ENCODE assay signal across 17 cellular contexts in genomic region chr2:191251014-191251413, GRCh38.
"Had no signal": no experiment of that assay in that cellular context is flagged by ENCODE, and none has a peak within 500 bp of the region (broad histone marks: within the 10 kb centered on the region; RNA-seq: fewer than 3 reads in every experiment).

No MANE protein-coding gene starts in this region.

- ATAC-seq: activated CD8-positive, alpha-beta memory T cell treated with anti-CD3 and anti-CD28 coated beads, Interleukin-2, amount 10 ng/mL, durations not matched to agents 7 days and 5 days; left ventricle myocardium superior; pancreas had no signal

- H3K4me3 ChIP-seq: adrenal gland, pancreas, sigmoid colon had no signal

- H3K9me3 ChIP-seq: adrenal gland, pancreas, sigmoid colon had no signal

- H3K9me3 Mint-ChIP-seq: activated naive CD4-positive, alpha-beta T cell treated with anti-CD3 and anti-CD28 coated beads, Interleukin-2, amount 50 U/mL, for 24 hours had no signal

- H3K4me3 Mint-ChIP-seq: activated CD8-positive, alpha-beta memory T cell treated with anti-CD3 and anti-CD28 coated beads, Interleukin-2, amount 10 ng/mL, durations not matched to agents 7 days and 5 days; activated naive CD4-positive, alpha-beta T cell treated with anti-CD3 and anti-CD28 coated beads, Interleukin-2, amount 50 U/mL, for 24 hours had no signal

- DNase-seq: activated CD4-positive, alpha-beta T cell treated with anti-CD3 and anti-CD28 coated beads for 1 hour; activated CD4-positive, alpha-beta T cell treated with anti-CD3 and anti-CD28 coated beads, Interleukin-2, amount 50 U/mL, for 48 hours; activated CD8-positive, alpha-beta memory T cell treated with anti-CD3 and anti-CD28 coated beads, Interleukin-2, amount 10 ng/mL, durations not matched to agents 7 days and 5 days; activated effector memory CD4-positive, alpha-beta T cell treated with Interleukin-2 at 50 U/mL for 16 hours; activated T-cell treated with anti-CD3 and anti-CD28 coated beads, Interleukin-2, amount 50 U/mL, for 1 hour; adrenal gland; dorsolateral prefrontal cortex; hippocampal formation; kidney; left ventricle myocardium superior; midbrain; pancreas; sigmoid colon; stimulated activated CD4-positive, alpha-beta T cell treated with anti-CD3 and anti-CD28 coated beads, Interleukin-2, amount 100 ng/mL, for 24 hours; T-helper 1 cell; T1000 had no signal

- H3K27ac ChIP-seq: adrenal gland, dorsolateral prefrontal cortex, pancreas, sigmoid colon had no signal

- H3K27me3 ChIP-seq: adrenal gland, pancreas had no signal

- H3K36me3 ChIP-seq: adrenal gland, pancreas, sigmoid colon had no signal

- H3K36me3 Mint-ChIP-seq: activated CD8-positive, alpha-beta memory T cell treated with anti-CD3 and anti-CD28 coated beads, Interleukin-2, amount 10 ng/mL, durations not matched to agents 7 days and 5 days; activated naive CD4-positive, alpha-beta T cell treated with anti-CD3 and anti-CD28 coated beads, Interleukin-2, amount 50 U/mL, for 24 hours had no signal

- H3K27ac Mint-ChIP-seq: activated CD8-positive, alpha-beta memory T cell treated with anti-CD3 and anti-CD28 coated beads, Interleukin-2, amount 10 ng/mL, durations not matched to agents 7 days and 5 days; activated naive CD4-positive, alpha-beta T cell treated with anti-CD3 and anti-CD28 coated beads, Interleukin-2, amount 50 U/mL, for 24 hours had no signal
